15 cellular contexts compared by ENCODE assay signal in genomic region chr4:36363024-36363423, GRCh38.
"Had no signal": no experiment of that assay in that cellular context is flagged by ENCODE, and none has a peak within 500 bp of the region (broad histone marks: within the 10 kb centered on the region; RNA-seq: fewer than 3 reads in every experiment).

No MANE protein-coding gene starts in this region.

- H3K27ac ChIP-seq: colonic mucosa, neutrophil, tibial artery, vagina had no signal

- H3K36me3 Mint-ChIP-seq: activated naive CD4-positive, alpha-beta T cell treated with anti-CD3 and anti-CD28 coated beads, Interleukin-2, amount 10 ng/mL, durations not matched to agents 7 days and 5 days; naive thymus-derived CD8-positive, alpha-beta T cell; stimulated activated effector memory CD8-positive, alpha-beta T cell treated with anti-CD3 and anti-CD28 coated beads, Interleukin-12 subunit alpha, Interleukin-12 subunit beta, amount 100 ng/mL, for 72 hours had no signal

- H3K4me3 ChIP-seq: colonic mucosa, mucosa of descending colon, smooth muscle cell, tibial artery, vagina had no signal

- DNase-seq: activated naive CD4-positive, alpha-beta T cell treated with anti-CD3 and anti-CD28 coated beads, Interleukin-2, amount 10 ng/mL, durations not matched to agents 7 days and 5 days; colonic mucosa; hippocampal formation; left cardiac atrium; mucosa of descending colon; naive thymus-derived CD8-positive, alpha-beta T cell; right cardiac atrium; T-helper 2 cell; tibial artery had no signal

- H3K27ac Mint-ChIP-seq: activated naive CD4-positive, alpha-beta T cell treated with anti-CD3 and anti-CD28 coated beads, Interleukin-2, amount 10 ng/mL, durations not matched to agents 7 days and 5 days; activated T-helper 2 cell treated with anti-CD3 and anti-CD28 coated beads, Interferon-gamma antibody, Interleukin-2, Interleukin-4, amounts not matched to agents 10 μg/mL and 5 μg/mL and 100 μg/mL, durations not matched to agents 14 hours and 24 hours and 36 hours; stimulated activated effector memory CD8-positive, alpha-beta T cell treated with anti-CD3 and anti-CD28 coated beads, Interleukin-12 subunit alpha, Interleukin-12 subunit beta, amount 100 ng/mL, for 72 hours had no signal

- H3K4me1 ChIP-seq: colonic mucosa, tibial artery, vagina had no signal

- ATAC-seq: activated CD4-positive, CD25-positive, alpha-beta regulatory T cell treated with anti-CD3 and anti-CD28 coated beads, Interleukin-2, amount 50 U/mL, for 24 hours; mucosa of descending colon; naive thymus-derived CD8-positive, alpha-beta T cell; right cardiac atrium; stimulated activated effector memory CD8-positive, alpha-beta T cell treated with anti-CD3 and anti-CD28 coated beads, Interleukin-12 subunit alpha, Interleukin-12 subunit beta, amount 100 ng/mL, for 72 hours had no signal

- H3K4me1 Mint-ChIP-seq: activated naive CD4-positive, alpha-beta T cell treated with anti-CD3 and anti-CD28 coated beads, Interleukin-2, amount 10 ng/mL, durations not matched to agents 7 days and 5 days; naive thymus-derived CD8-positive, alpha-beta T cell; stimulated activated effector memory CD8-positive, alpha-beta T cell treated with anti-CD3 and anti-CD28 coated beads, Interleukin-12 subunit alpha, Interleukin-12 subunit beta, amount 100 ng/mL, for 72 hours had no signal

- H3K4me3 Mint-ChIP-seq: activated naive CD4-positive, alpha-beta T cell treated with anti-CD3 and anti-CD28 coated beads, Interleukin-2, amount 10 ng/mL, durations not matched to agents 7 days and 5 days; naive thymus-derived CD8-positive, alpha-beta T cell; stimulated activated effector memory CD8-positive, alpha-beta T cell treated with anti-CD3 and anti-CD28 coated beads, Interleukin-12 subunit alpha, Interleukin-12 subunit beta, amount 100 ng/mL, for 72 hours had no signal

- H3K27me3 ChIP-seq: colonic mucosa, neutrophil, tibial artery, vagina had no signal

- H3K9me3 ChIP-seq: colonic mucosa, mucosa of descending colon, neutrophil, tibial artery, vagina had no signal

- H3K36me3 ChIP-seq: colonic mucosa, neutrophil, tibial artery, vagina had no signal

- H3K9me3 Mint-ChIP-seq: activated naive CD4-positive, alpha-beta T cell treated with anti-CD3 and anti-CD28 coated beads, Interleukin-2, amount 10 ng/mL, durations not matched to agents 7 days and 5 days; activated T-helper 2 cell treated with anti-CD3 and anti-CD28 coated beads, Interferon-gamma antibody, Interleukin-2, Interleukin-4, amounts not matched to agents 10 μg/mL and 5 μg/mL and 100 μg/mL, durations not matched to agents 14 hours and 24 hours and 36 hours; naive thymus-derived CD8-positive, alpha-beta T cell; stimulated activated effector memory CD8-positive, alpha-beta T cell treated with anti-CD3 and anti-CD28 coated beads, Interleukin-12 subunit alpha, Interleukin-12 subunit beta, amount 100 ng/mL, for 72 hours had no signal

- H3K27me3 Mint-ChIP-seq: naive thymus-derived CD8-positive, alpha-beta T cell had no signal
